17 cellular contexts compared by ENCODE assay signal in genomic region chr3:110293660-110294059, GRCh38.
DNase-seq lines count a peak whose midpoint lies in the region; ATAC-seq lines count a peak whose summit lies in the region.
"Had no signal": no experiment of that assay in that cellular context is flagged by ENCODE, and none has a peak within 500 bp of the region (broad histone marks: within the 10 kb centered on the region; RNA-seq: fewer than 3 reads in every experiment).

No MANE protein-coding gene starts in this region.

- no peak for DNase-seq in activated CD4-positive, CD25-positive, alpha-beta regulatory T cell (lab: John Stamatoyannopoulos, UW)
- peak; percentile 1 for DNase-seq in stimulated activated CD4-positive, alpha-beta T cell treated with anti-CD3 and anti-CD28 coated beads, Interleukin-1b, Interleukin-23, amount 100 ng/mL, for 48 hours
- DNase-seq in stimulated activated CD4-positive, alpha-beta T cell treated with anti-CD3 and anti-CD28 coated beads, Interleukin-15, amount 100 ng/mL, for 24 hours = no peak
- DNase-seq in epithelial cell of prostate (ENCODE audit: low read depth, low spot score) (peak; percentile 5), superior temporal gyrus (ENCODE audit: extremely low spot score) (peak; percentile 33), NCI-H1436 (lab: John Stamatoyannopoulos, UW) (no peak), G401 (ENCODE audit: low spot score) (no peak)
- DNase-seq: EL; KBM-7; NCI-H1092; NCI-H1694; NCI-H69; NK-92 treated with Interleukin-12 subunit alpha and Interleukin-12 subunit beta, amount 100 ng/mL, for 24 hours; OCI-M1 had no signal

- peak; percentile 38 to 60 for ATAC-seq in activated CD4-positive, CD25-positive, alpha-beta regulatory T cell treated with anti-CD3 and anti-CD28 coated beads, Interleukin-2, amount 50 U/mL, for 24 hours

- H3K27ac ChIP-seq in epithelial cell of prostate = no peak overlapping the region
- H3K27ac ChIP-seq: 22Rv1; BLaER1 treated with 17β-estradiol and CSF1 and Interleukin-3, amounts not matched to agents 10 nM and 100 nM had no signal

- in situ Hi-C loops in G401 (cut with HindIII; ENCODE audit: low sequenced_read_pairs) = no loop called here

Comparison
In these comparisons a context has a peak if more than half of its experiments do, and no peak if none do; other contexts are left out.
1. DNase-seq: peak in stimulated activated CD4-positive, alpha-beta T cell treated with anti-CD3 and anti-CD28 coated beads, Interleukin-1b, Interleukin-23, amount 100 ng/mL, for 48 hours (single experiment), epithelial cell of prostate (single experiment) and superior temporal gyrus (single experiment); none in activated CD4-positive, CD25-positive, alpha-beta regulatory T cell (0 of 4), stimulated activated CD4-positive, alpha-beta T cell treated with anti-CD3 and anti-CD28 coated beads, Interleukin-15, amount 100 ng/mL, for 24 hours (single experiment), NCI-H1436 (single experiment) and G401 (single experiment).